1 cellular context compared by ENCODE assay signal in genomic region chr2:192773044-192773443, GRCh38.
TF ChIP-seq lines count a peak whose summit lies in the region.

No MANE protein-coding gene starts in this region.

TF ChIP-seq in HepG2, 621 proteins besides CTCF, POLR2A, EP300 and RAD21 (continued from another document and continues in another):
- TF ChIP-seq ZHX2 (IDR thresholded peaks at IDR 0.05; ENCODE audit: low read depth): no peak
- no peak for TF ChIP-seq ZHX2 (CRISPR knock-in tag; IDR thresholded peaks at IDR 0.05; ENCODE audit: borderline replicate concordance)
- TF ChIP-seq ZKSCAN1 (IDR thresholded peaks at IDR 0.05; ENCODE audit: low read length): no peak
- no peak for TF ChIP-seq ZBTB25 (CRISPR knock-in tag; IDR thresholded peaks at IDR 0.05)
- TF ChIP-seq SP1 (IDR thresholded peaks at IDR 0.05): no peak
- TF ChIP-seq SP1 (CRISPR knock-in tag; IDR thresholded peaks at IDR 0.05): no peak
- TF ChIP-seq EZH2 (conservative IDR thresholded peaks at IDR 0.05; ENCODE audit: low read depth, low read length): no peak
- no peak for TF ChIP-seq TMF1 (CRISPR knock-in tag; IDR thresholded peaks at IDR 0.05; ENCODE audit: low read depth)
- TF ChIP-seq CREB1 (IDR thresholded peaks at IDR 0.05): no peak
- no peak for TF ChIP-seq CREB1 (CRISPR knock-in tag; IDR thresholded peaks at IDR 0.05)
- TF ChIP-seq SNAPC4 (CRISPR knock-in tag; IDR thresholded peaks at IDR 0.05): no peak
- TF ChIP-seq TOE1 (CRISPR knock-in tag; IDR thresholded peaks at IDR 0.05): no peak
- 0 out of 2 replicates have a peak, but pooled peaks have one; percentile 35 for TF ChIP-seq KDM3A (CRISPR knock-in tag; IDR thresholded peaks at IDR 0.05; ENCODE audit: low read depth)
- TF ChIP-seq TAF1 (CRISPR knock-in tag; IDR thresholded peaks at IDR 0.05): no peak
- no peak for TF ChIP-seq MBD4 (IDR thresholded peaks at IDR 0.05; ENCODE audit: borderline replicate concordance, low read length)
- TF ChIP-seq FOXO4 (CRISPR knock-in tag; conservative IDR thresholded peaks at IDR 0.05): no peak
- TF ChIP-seq ZNF562 (CRISPR knock-in tag; IDR thresholded peaks at IDR 0.05; ENCODE audit: borderline replicate concordance): no peak
- no peak for TF ChIP-seq KDM2A (CRISPR knock-in tag; IDR thresholded peaks at IDR 0.05; ENCODE audit: borderline replicate concordance, low read depth)
- TF ChIP-seq ZNF496 (CRISPR knock-in tag; IDR thresholded peaks at IDR 0.05; ENCODE audit: insufficient replicate concordance): no peak
- no peak for TF ChIP-seq LCORL (IDR thresholded peaks at IDR 0.05)
- TF ChIP-seq LCORL (CRISPR knock-in tag; IDR thresholded peaks at IDR 0.05): peak; percentile 42; the same call in 1 of the 2 replicates
- no peak for TF ChIP-seq MEIS1 (CRISPR knock-in tag; IDR thresholded peaks at IDR 0.05; ENCODE audit: borderline replicate concordance)
- TF ChIP-seq ZNF253 (CRISPR knock-in tag; IDR thresholded peaks at IDR 0.05; ENCODE audit: borderline replicate concordance): no peak
- TF ChIP-seq ZNF589 (CRISPR knock-in tag; conservative IDR thresholded peaks at IDR 0.05): no peak
- no peak for TF ChIP-seq RORA (CRISPR knock-in tag; IDR thresholded peaks at IDR 0.05)
- TF ChIP-seq ZNF326 (CRISPR knock-in tag; IDR thresholded peaks at IDR 0.05; ENCODE audit: borderline replicate concordance): no peak
- TF ChIP-seq FOXK2 (IDR thresholded peaks at IDR 0.05): no peak
- TF ChIP-seq CREB3 (CRISPR knock-in tag; IDR thresholded peaks at IDR 0.05): no peak
- no peak for TF ChIP-seq SIN3A (IDR thresholded peaks at IDR 0.05; ENCODE audit: borderline replicate concordance, low read depth, low read length)
- TF ChIP-seq THAP11 (CRISPR knock-in tag; IDR thresholded peaks at IDR 0.05): no peak
- TF ChIP-seq SRSF1 (optimal IDR thresholded peaks at IDR 0.05; ENCODE audit: low read depth, low read length): no peak
- no peak for TF ChIP-seq ERF (CRISPR knock-in tag; IDR thresholded peaks at IDR 0.05)
- no peak for TF ChIP-seq HMGXB3 (CRISPR knock-in tag; IDR thresholded peaks at IDR 0.05; ENCODE audit: borderline replicate concordance)
- TF ChIP-seq KLF11 (CRISPR knock-in tag; IDR thresholded peaks at IDR 0.05): no peak
- no peak for TF ChIP-seq ZNF138 (CRISPR knock-in tag; IDR thresholded peaks at IDR 0.05; ENCODE audit: low read depth)
- 0 out of 2 replicates have a peak, but pooled peaks have one; percentile 17 for TF ChIP-seq MED1 (CRISPR knock-in tag; IDR thresholded peaks at IDR 0.05)
- no peak for TF ChIP-seq ZNF274 (CRISPR knock-in tag; IDR thresholded peaks at IDR 0.05)
- no peak for TF ChIP-seq ZNF629 (CRISPR knock-in tag; conservative IDR thresholded peaks at IDR 0.05)
- TF ChIP-seq BRCA1 (CRISPR knock-in tag; IDR thresholded peaks at IDR 0.05): no peak
- no peak for TF ChIP-seq GZF1 (CRISPR knock-in tag; IDR thresholded peaks at IDR 0.05)
- no peak for TF ChIP-seq HHEX (CRISPR knock-in tag; IDR thresholded peaks at IDR 0.05)
- no peak for TF ChIP-seq HNRNPLL (IDR thresholded peaks at IDR 0.05; ENCODE audit: low read depth, low read length, poor library complexity, severe bottlenecking)
- TF ChIP-seq CHD4 (IDR thresholded peaks at IDR 0.05; ENCODE audit: borderline replicate concordance, low read length): no peak
- 0 out of 2 replicates have a peak, but pooled peaks have one; percentile 26 for TF ChIP-seq JUND (CRISPR knock-in tag; IDR thresholded peaks at IDR 0.05)
- no peak for TF ChIP-seq ZNF841 (CRISPR knock-in tag; IDR thresholded peaks at IDR 0.05; ENCODE audit: borderline replicate concordance)
- no peak for TF ChIP-seq ZBTB2 (CRISPR knock-in tag; IDR thresholded peaks at IDR 0.05; ENCODE audit: low read depth)
- TF ChIP-seq PCBP1 (IDR thresholded peaks at IDR 0.05; ENCODE audit: borderline replicate concordance, low read depth, low read length): no peak
